Comparison of ENCODE assay signal across 19 cellular contexts in the genomic region with DNA sequence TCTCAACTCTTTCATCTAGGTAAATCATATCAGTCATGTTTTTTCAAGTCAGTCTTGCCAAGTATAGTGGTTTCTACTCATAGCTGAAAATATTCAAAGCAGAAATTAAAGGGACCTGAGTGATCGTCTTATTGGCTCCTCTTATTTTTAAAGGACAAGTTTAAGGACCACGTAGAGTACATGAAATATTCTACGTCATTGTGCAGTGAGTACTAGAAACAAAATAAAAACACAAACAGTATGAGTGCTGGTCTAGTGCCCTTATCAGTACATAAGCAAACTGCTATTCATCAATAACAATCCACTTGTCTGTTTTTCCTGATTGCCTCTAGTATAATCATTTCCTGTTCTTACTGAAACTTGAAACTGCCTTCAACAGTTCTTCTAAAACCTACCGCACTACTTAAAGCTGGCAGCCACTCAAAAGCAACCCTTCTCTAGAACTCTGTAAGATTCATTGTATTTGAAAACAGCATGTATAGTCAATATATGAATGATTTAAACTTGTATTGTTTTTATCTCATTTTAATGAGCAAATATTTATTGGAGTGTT.
A peak's percentile ranks its signal among the peaks of the same experiment; 100 is the strongest.
DNase-seq lines count a peak whose midpoint lies in the region; ATAC-seq and TF ChIP-seq lines count a peak whose summit lies in the region.
"Had no signal": no experiment of that assay in that cellular context is flagged by ENCODE, and none has a peak within 500 bp of the region (broad histone marks: within the 10 kb centered on the region; RNA-seq: fewer than 3 reads in every experiment).

No MANE protein-coding gene starts in this region.

- no peak for TF ChIP-seq POLR2A in esophagus muscularis mucosa (IDR thresholded peaks at IDR 0.05; ENCODE audit: low read depth)

- WGBS in esophagus muscularis mucosa: 56% methylated on average over 4 of the region's 4 CpGs

- H3K27me3 ChIP-seq in RWPE2 (ENCODE audit: insufficient read depth, poor library complexity, severe bottlenecking) (no peaks in the 10 kb centered on the region), left lung (no peaks in the 10 kb centered on the region), esophagus muscularis mucosa (no peaks in the 10 kb centered on the region), MG63 (no peaks in the 10 kb centered on the region)
- H3K27me3 ChIP-seq: body of pancreas, gastrocnemius medialis had no signal

- no peaks in the 10 kb centered on the region for H3K36me3 ChIP-seq in HEK293 (ENCODE audit: control insufficient read depth in 2 of 2, insufficient read depth in 1 of 2, low read length in 2 of 2)
- no peaks in the 10 kb centered on the region for H3K36me3 ChIP-seq in RWPE2 (ENCODE audit: low read depth)
- H3K36me3 ChIP-seq in left lung: no peaks in the 10 kb centered on the region
- H3K36me3 ChIP-seq in esophagus muscularis mucosa: no peaks in the 10 kb centered on the region
- H3K36me3 ChIP-seq in MG63: no peaks in the 10 kb centered on the region
- H3K36me3 ChIP-seq: gastrocnemius medialis had no signal

- ATAC-seq in RWPE2 (ENCODE audit: low read depth): 0 out of 3 replicates have a peak, but pooled peaks have one; percentile 11
- ATAC-seq in left lung: peak; percentile 77
- ATAC-seq: body of pancreas; gastrocnemius medialis; naive thymus-derived CD4-positive, alpha-beta T cell had no signal

- peak; percentile 85 for DNase-seq in DMS53 treated with DMSO at 0.1 percent for 48 hours (lab: John Stamatoyannopoulos, UW; ENCODE audit: unreplicated experiment)
- DNase-seq in RWPE2 (ENCODE audit: low spot score): no peak
- DNase-seq in left lung: no peak
- DNase-seq in stimulated activated naive CD4-positive, alpha-beta T cell (lab: John Stamatoyannopoulos, UW): no peak
- no peak for DNase-seq in esophagus muscularis mucosa (ENCODE audit: extremely low spot score)
- DNase-seq in retina: no peak
- no peak for DNase-seq in MG63
- DNase-seq: body of pancreas; cortex of kidney; gastrocnemius medialis; GDM1; H7; naive thymus-derived CD4-positive, alpha-beta T cell; NCI-H146; NCI-H524 treated with DMSO at 0.1 percent for 48 hours; PC-9; stimulated activated CD4-positive, alpha-beta T cell treated with anti-CD3 and anti-CD28 coated beads, Interleukin-4, amount 100 ng/mL, for 1 hour; substantia nigra had no signal

- intact Hi-C loops in left lung (cut with DNase I): no loop called here
- intact Hi-C loops in esophagus muscularis mucosa (cut with DNase I): no loop called here

- POLR2A ChIA-PET in HEK293 (lab: Yijun Ruan, JAX): no interaction called here

- H3K4me3 ChIP-seq in HEK293 (ENCODE audit: low read depth, low read length): no peak overlapping the region
- H3K4me3 ChIP-seq in RWPE2 (ENCODE audit: severe bottlenecking): no peak overlapping the region
- no peak overlapping the region for H3K4me3 ChIP-seq in left lung
- H3K4me3 ChIP-seq in esophagus muscularis mucosa: no peak overlapping the region
- no peak overlapping the region for H3K4me3 ChIP-seq in MG63
- H3K4me3 ChIP-seq: body of pancreas, gastrocnemius medialis, PC-9 had no signal

- CTCF ChIA-PET in HEK293 (lab: Yijun Ruan, JAX): interaction anchor here (1.0 kb wide), 1 partner anchor 22 kb away, joined by 5 read pairs; no protein-coding TSS in a partner anchor

- no peak for TF ChIP-seq EP300 in esophagus muscularis mucosa (IDR thresholded peaks at IDR 0.05)

- H3K4me1 ChIP-seq in HEK293 (ENCODE audit: control insufficient read depth, insufficient read depth, low read length) (no peaks in the 10 kb centered on the region), RWPE2 (ENCODE audit: insufficient read depth, poor library complexity, severe bottlenecking) (peaks cover 6% of the 10 kb centered on the region), left lung (no peaks in the 10 kb centered on the region), esophagus muscularis mucosa (no peaks in the 10 kb centered on the region)
- H3K4me1 ChIP-seq: gastrocnemius medialis had no signal

- no peak overlapping the region for H3K27ac ChIP-seq in HEK293 (ENCODE audit: extremely low read depth, low read depth, low read length)
- H3K27ac ChIP-seq in RWPE2 (ENCODE audit: poor library complexity, severe bottlenecking): no peak overlapping the region
- H3K27ac ChIP-seq in left lung: no peak overlapping the region
- H3K27ac ChIP-seq in esophagus muscularis mucosa (replicated peaks in 1 of 4): no peak overlapping the region
- H3K27ac ChIP-seq: body of pancreas, gastrocnemius medialis, PC-9 had no signal

- TF ChIP-seq CTCF in HEK293 (tag by site-specific recombination; IDR thresholded peaks at IDR 0.05): no peak
- no peak for TF ChIP-seq CTCF in RWPE2 (IDR thresholded peaks at IDR 0.05; ENCODE audit: poor library complexity, severe bottlenecking)
- TF ChIP-seq CTCF in left lung (IDR thresholded peaks at IDR 0.05): no peak
- no peak for TF ChIP-seq CTCF in esophagus muscularis mucosa (IDR thresholded peaks at IDR 0.05)

- H3K9me3 ChIP-seq in HEK293 (ENCODE audit: control insufficient read depth, insufficient read depth, low read depth, low read length) (no peaks in the 10 kb centered on the region), RWPE2 (ENCODE audit: severe bottlenecking) (no peaks in the 10 kb centered on the region), left lung (no peaks in the 10 kb centered on the region), esophagus muscularis mucosa (no peaks in the 10 kb centered on the region), MG63 (no peaks in the 10 kb centered on the region)
- H3K9me3 ChIP-seq: body of pancreas, gastrocnemius medialis had no signal

TF ChIP-seq in HEK293, 187 proteins besides CTCF, POLR2A, EP300 and RAD21:
- TF ChIP-seq SETDB1 (IDR thresholded peaks at IDR 0.05; ENCODE audit: insufficient read length, low read length) (peak; percentile 24), GLIS1 (tag by site-specific recombination; IDR thresholded peaks at IDR 0.05) (no peak), ZNF211 (tag by site-specific recombination; IDR thresholded peaks at IDR 0.05; ENCODE audit: low read depth) (no peak), ZNF701 (tag by site-specific recombination; IDR thresholded peaks at IDR 0.05) (no peak)
